ENCODE assay signal across 1 cellular context in the genomic region with DNA sequence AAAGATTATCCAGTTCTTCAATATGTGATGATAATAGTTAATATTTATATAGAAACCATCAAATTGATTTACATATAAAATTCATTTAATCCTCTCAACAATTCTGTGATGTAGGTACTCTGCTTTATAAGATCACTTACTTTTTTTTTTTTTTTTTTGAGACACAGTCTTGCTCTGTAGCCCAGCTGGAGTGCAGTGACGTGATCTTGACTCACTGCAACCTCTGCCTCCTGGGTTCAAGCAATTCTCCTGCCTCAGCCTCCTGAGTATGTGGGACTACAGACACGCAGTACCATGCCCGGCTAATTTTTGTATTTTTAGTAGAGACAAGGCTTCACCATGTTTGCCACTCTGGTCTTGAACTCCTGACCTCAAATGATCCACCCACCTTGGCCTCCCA. TPM values are rescaled to one million over a fixed set of nuclear protein-coding genes. Genes with fewer than 3 reads are reported as not detected.
"Had no signal": no experiment of that assay in that cellular context is flagged by ENCODE, and none has a peak within 500 bp of the region (broad histone marks: within the 10 kb centered on the region; RNA-seq: fewer than 3 reads in every experiment).

No MANE protein-coding gene starts in this region.

RNA-seq across cellular contexts. Expression of a gene that starts 51.8 kb away (rescaled TPM):
- total RNA-seq: activated B cell treated with CpG ODN at 0.5 μM for 24 hours had no signal
